Comparison of ENCODE assay signal across 9 cellular contexts in genomic region chr20:62357681-62358080, GRCh38. TPM values are rescaled to one million over a fixed set of nuclear protein-coding genes. Genes with fewer than 3 reads are reported as not detected.
A peak's percentile ranks its signal among the peaks of the same experiment; 100 is the strongest.
DNase-seq lines count a peak whose midpoint lies in the region; ATAC-seq, FAIRE-seq and TF ChIP-seq lines count a peak whose summit lies in the region.
"Had no signal": no experiment of that assay in that cellular context is flagged by ENCODE, and none has a peak within 500 bp of the region (broad histone marks: within the 10 kb centered on the region; RNA-seq: fewer than 3 reads in every experiment).

No MANE protein-coding gene starts in this region.

- H3K79me2 ChIP-seq in parathyroid adenoma = peaks cover 2% of the 10 kb centered on the region
- peaks cover 38% of the 10 kb centered on the region for H3K79me2 ChIP-seq in mesendoderm (ENCODE audit: control insufficient read depth, insufficient read depth, low read length)

- H2AFZ ChIP-seq in parathyroid adenoma = no peak overlapping the region

- no peak overlapping the region for H3K23ac ChIP-seq in mesendoderm (ENCODE audit: low read length)

- H3K9me3 ChIP-seq in parathyroid adenoma (ENCODE audit: control insufficient read depth, low read length) = no peaks in the 10 kb centered on the region

- no CpG with 5 or more reads among the region's 7 CpGs for WGBS in mesendoderm (ENCODE audit: extremely low coverage, insufficient coverage, low lambda C conversion rate)

- peak overlapping the region; percentile 70 for H3K27ac ChIP-seq in parathyroid adenoma
- no peak overlapping the region for H3K27ac ChIP-seq in mesendoderm (ENCODE audit: low read depth, low read length)

- H3K4me2 ChIP-seq in parathyroid adenoma (ENCODE audit: low read length) (peak overlapping the region; percentile 21), mesendoderm (ENCODE audit: low read length) (no peak overlapping the region)

- no peak for TF ChIP-seq POLR2A in GM12892 (IDR thresholded peaks at IDR 0.05; ENCODE audit: low read depth, low read length)

- H3K56ac ChIP-seq in mesendoderm (ENCODE audit: low read length) = no peak overlapping the region

- H3K18ac ChIP-seq in mesendoderm (ENCODE audit: low read length) = no peak overlapping the region

- H3K9ac ChIP-seq in parathyroid adenoma (no peak overlapping the region), mesendoderm (ENCODE audit: low read length) (no peak overlapping the region)

- peaks cover 5% of the 10 kb centered on the region for H3K79me1 ChIP-seq in mesendoderm (ENCODE audit: low read length)

- H4K5ac ChIP-seq in mesendoderm (ENCODE audit: low read length) = no peak overlapping the region

- no peak overlapping the region for H3K4me3 ChIP-seq in fibroblast of villous mesenchyme (ENCODE audit: low read depth, low read length)
- H3K4me3 ChIP-seq in parathyroid adenoma (ENCODE audit: low read depth, low read length) = no peak overlapping the region
- H3K4me3 ChIP-seq in mesendoderm (ENCODE audit: low read length) = no peak overlapping the region

- no peak overlapping the region for H2AK5ac ChIP-seq in mesendoderm (ENCODE audit: low read length)

- FAIRE-seq in GM12892 (lab: Jason Lieb, UNC) = no peak

- H3K27me3 ChIP-seq in parathyroid adenoma (ENCODE audit: control insufficient read depth, insufficient read depth, low read length) = no peaks in the 10 kb centered on the region
- no peaks in the 10 kb centered on the region for H3K27me3 ChIP-seq in mesendoderm (ENCODE audit: insufficient read depth, low read length, poor library complexity)

- H3K4ac ChIP-seq in mesendoderm (ENCODE audit: low read depth, low read length) = no peak overlapping the region

- ATAC-seq in Right ventricle myocardium inferior = no peak

- DNase-seq in Right ventricle myocardium inferior (ENCODE audit: missing footprints) (peak; percentile 23), cardiac septum (ENCODE audit: low spot score) (no peak), fibroblast of villous mesenchyme (ENCODE audit: low read depth) (peak; percentile 49), AML-193 (lab: John Stamatoyannopoulos, UW) (no peak), mesendoderm (no peak), NCI-H345 (lab: John Stamatoyannopoulos, UW) (no peak), GM12892 (ENCODE audit: insufficient read length) (no peak)
- DNase-seq: occipital lobe had no signal

- H2BK15ac ChIP-seq in mesendoderm (replicated peaks; ENCODE audit: low read depth) = no peak overlapping the region

- intact Hi-C loops in Right ventricle myocardium inferior (cut with DNase I) = no loop called here
- intact Hi-C loops in cardiac septum (cut with DNase I) = no loop called here

- no peak overlapping the region for H2BK5ac ChIP-seq in mesendoderm (ENCODE audit: low read length)

- no peak overlapping the region for H2BK120ac ChIP-seq in mesendoderm (ENCODE audit: low read depth, low read length)

- H3K36me3 ChIP-seq in parathyroid adenoma (ENCODE audit: control insufficient read depth, insufficient read depth, low read length) = no peaks in the 10 kb centered on the region
- no peaks in the 10 kb centered on the region for H3K36me3 ChIP-seq in mesendoderm (ENCODE audit: control insufficient read depth, insufficient read depth, low read length)

- no peak overlapping the region for H4K8ac ChIP-seq in mesendoderm (ENCODE audit: low read depth, low read length)

- peaks cover 20% of the 10 kb centered on the region for H3K4me1 ChIP-seq in parathyroid adenoma
- peaks cover 16% of the 10 kb centered on the region for H3K4me1 ChIP-seq in mesendoderm (ENCODE audit: control insufficient read depth, low read depth, low read length)

- TF ChIP-seq CTCF in fibroblast of villous mesenchyme (IDR thresholded peaks at IDR 0.05; ENCODE audit: insufficient read depth, low read depth, low read length) (no peak), parathyroid adenoma (IDR thresholded peaks at IDR 0.05) (no peak)

RNA-seq across cellular contexts. Expression of gene LAMA5, which starts 9.4 kb away (rescaled TPM):
- total RNA-seq in Right ventricle myocardium inferior = 89.3 TPM
- 101 TPM for total RNA-seq in cardiac septum
- total RNA-seq in fibroblast of villous mesenchyme = 35.1 and 55.3 TPM in 2 replicates
- polyA plus RNA-seq in mesendoderm (2013, experiment 1 of 2) = 39.1 TPM
- 37.2 TPM for polyA plus RNA-seq in mesendoderm (2013, experiment 2 of 2)
- polyA plus RNA-seq in GM12892 (2012; ENCODE audit: missing spikeins) = 1.6 TPM

RNA-seq across cellular contexts. Expression of gene RPS21, which starts 29.2 kb away (rescaled TPM):
- total RNA-seq in Right ventricle myocardium inferior (782 TPM), cardiac septum (466 TPM), fibroblast of villous mesenchyme (357 and 457 TPM in 2 replicates)
- 3,271 TPM for polyA plus RNA-seq in mesendoderm (2013, experiment 1 of 2)
- 3,207 TPM for polyA plus RNA-seq in mesendoderm (2013, experiment 2 of 2)
- polyA plus RNA-seq in GM12892 (2012; ENCODE audit: missing spikeins) = 4,195 TPM

RNA-seq across cellular contexts. Expression of gene CABLES2, which starts 49.4 kb away (rescaled TPM):
- total RNA-seq in Right ventricle myocardium inferior (18.1 TPM), cardiac septum (10.7 TPM), fibroblast of villous mesenchyme (1.7 and 1.9 TPM in 2 replicates)
- 4.4 TPM for polyA plus RNA-seq in mesendoderm (2013, experiment 1 of 2)
- 4.3 TPM for polyA plus RNA-seq in mesendoderm (2013, experiment 2 of 2)
- 6.3 TPM for polyA plus RNA-seq in GM12892 (2012; ENCODE audit: missing spikeins)

RNA-seq across cellular contexts. Expression of gene ADRM1, which starts 54.9 kb away (rescaled TPM):
- total RNA-seq in Right ventricle myocardium inferior (73.9 TPM), cardiac septum (79.9 TPM), fibroblast of villous mesenchyme (111 and 138 TPM in 2 replicates)
- 166 TPM for polyA plus RNA-seq in mesendoderm (2013, experiment 1 of 2)
- polyA plus RNA-seq in mesendoderm (2013, experiment 2 of 2) = 164 TPM
- polyA plus RNA-seq in GM12892 (2012; ENCODE audit: missing spikeins) = 32.6 TPM

Comparison
In these comparisons a context has a peak if more than half of its experiments do, and no peak if none do; other contexts are left out.
1. DNase-seq: peak in Right ventricle myocardium inferior (single experiment) and fibroblast of villous mesenchyme (single experiment); none in cardiac septum (single experiment), AML-193 (0 of 2), mesendoderm (single experiment), NCI-H345 (single experiment) and GM12892 (single experiment).